14 cellular contexts compared by ENCODE assay signal in genomic region chr21:27812279-27812678, GRCh38.
"Had no signal": no experiment of that assay in that cellular context is flagged by ENCODE, and none has a peak within 500 bp of the region (broad histone marks: within the 10 kb centered on the region; RNA-seq: fewer than 3 reads in every experiment).

No MANE protein-coding gene starts in this region.

- DNase-seq: activated CD4-positive, alpha-beta T cell treated with anti-CD3 and anti-CD28 coated beads for 48 hours; activated CD8-positive, alpha-beta memory T cell treated with anti-CD3 and anti-CD28 coated beads, Interleukin-2, amount 50 U/mL, for 48 hours; activated gamma-delta T cell; activated T-cell treated with anti-CD3 and anti-CD28 coated beads, Interleukin-2, amount 50 U/mL, for 72 hours; amygdala; cerebellar nuclear complex; effector memory CD4-positive, alpha-beta T cell; pancreas; sigmoid colon; spleen; stimulated activated naive CD8-positive, alpha-beta T cell treated with anti-CD3 and anti-CD28 coated beads, Interleukin-15, amount 100 ng/mL, for 72 hours; T-helper 1 cell had no signal

- H3K36me3 ChIP-seq: neural progenitor cell, pancreas, sigmoid colon, spleen had no signal

- H2AFZ ChIP-seq: neural progenitor cell had no signal

- H3K9me3 ChIP-seq: pancreas, sigmoid colon, spleen had no signal

- H3K9ac ChIP-seq: neural progenitor cell had no signal

- H3K4me2 ChIP-seq: neural progenitor cell had no signal

- H3K27ac ChIP-seq: neural progenitor cell, pancreas, spleen had no signal

- H3K4me3 ChIP-seq: neural progenitor cell, pancreas, sigmoid colon, spleen had no signal

- ATAC-seq: activated naive CD4-positive, alpha-beta T cell treated with anti-CD3 and anti-CD28 coated beads, Interleukin-2, amount 50 U/mL, for 72 hours; activated T-cell treated with anti-CD3 and anti-CD28 coated beads, Interleukin-2, amount 50 U/mL, for 72 hours; pancreas; stimulated activated naive CD8-positive, alpha-beta T cell treated with anti-CD3 and anti-CD28 coated beads, Interleukin-15, amount 100 ng/mL, for 72 hours had no signal

- H3K4me1 ChIP-seq: neural progenitor cell, pancreas, spleen had no signal

- H3K27me3 ChIP-seq: neural progenitor cell, pancreas, sigmoid colon, spleen had no signal
